7 cellular contexts compared by ENCODE assay signal in the genomic region with DNA sequence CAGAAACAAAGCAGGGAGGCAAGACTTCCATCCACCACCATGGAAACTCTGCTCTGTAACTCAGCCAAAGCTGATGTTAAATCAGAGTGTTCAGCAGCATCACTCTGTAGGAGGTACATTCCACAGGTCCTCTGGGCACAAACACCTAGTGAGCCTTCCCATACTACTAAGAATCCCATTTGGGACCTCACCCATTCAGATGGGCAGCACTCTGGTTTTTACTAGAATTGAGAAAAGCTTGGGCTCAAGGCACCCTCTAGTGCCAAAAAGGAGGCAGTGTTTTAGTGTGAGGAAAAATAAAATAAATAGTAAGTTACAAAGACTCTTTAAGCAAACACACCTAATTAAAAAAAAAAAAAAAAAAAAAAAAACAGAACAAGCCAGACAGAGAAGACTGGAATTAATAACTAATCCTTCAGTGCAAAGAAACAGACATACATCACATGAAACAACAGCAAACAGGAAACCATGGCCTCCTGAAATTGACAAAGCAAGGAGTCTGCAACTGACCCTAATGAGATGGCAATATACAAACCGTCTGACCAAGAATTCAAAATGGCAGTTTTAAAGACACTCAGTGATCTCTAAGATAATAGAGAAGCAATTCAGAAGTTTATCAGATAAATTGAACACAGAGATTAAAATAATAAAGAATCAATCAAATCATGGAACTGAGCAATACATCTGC.
DNase-seq lines count a peak whose midpoint lies in the region; ATAC-seq and TF ChIP-seq lines count a peak whose summit lies in the region.

No MANE protein-coding gene starts in this region.

- H3K4me3 Mint-ChIP-seq in activated T-helper 17 cell treated with anti-CD3 and anti-CD28 coated beads, Interleukin-2, amount 50 U/mL, for 72 hours: peak overlapping the region; percentile 55
- no peak overlapping the region for H3K4me3 Mint-ChIP-seq in mesothelial cell of epicardium

- no peak overlapping the region for H3K27ac Mint-ChIP-seq in activated T-helper 17 cell treated with anti-CD3 and anti-CD28 coated beads, Interleukin-2, amount 50 U/mL, for 72 hours
- H3K27ac Mint-ChIP-seq in mesothelial cell of epicardium: no peak overlapping the region

- TF ChIP-seq POLR2A in GM18505 (IDR thresholded peaks at IDR 0.05; ENCODE audit: borderline replicate concordance, extremely low read depth, insufficient read depth, insufficient read length): no peak

- 0 out of 2 replicates have a peak, but pooled peaks have one; percentile 26 for TF ChIP-seq CTCF in GM12874 (IDR thresholded peaks at IDR 0.05; ENCODE audit: insufficient read depth, low read depth, low read length)
- TF ChIP-seq CTCF in mesothelial cell of epicardium (IDR thresholded peaks at IDR 0.05; ENCODE audit: unreplicated experiment): peak; percentile 48

- peaks cover 20% of the 10 kb centered on the region for H3K27me3 Mint-ChIP-seq in activated T-helper 17 cell treated with anti-CD3 and anti-CD28 coated beads, Interleukin-2, amount 50 U/mL, for 72 hours
- no peaks in the 10 kb centered on the region for H3K27me3 Mint-ChIP-seq in mesothelial cell of epicardium (ENCODE audit: low read depth)

- H3K4me1 Mint-ChIP-seq in activated T-helper 17 cell treated with anti-CD3 and anti-CD28 coated beads, Interleukin-2, amount 50 U/mL, for 72 hours: peaks cover 10% of the 10 kb centered on the region
- H3K4me1 Mint-ChIP-seq in mesothelial cell of epicardium: no peaks in the 10 kb centered on the region

- no peaks in the 10 kb centered on the region for H3K36me3 Mint-ChIP-seq in activated T-helper 17 cell treated with anti-CD3 and anti-CD28 coated beads, Interleukin-2, amount 50 U/mL, for 72 hours (ENCODE audit: low read depth)
- peaks cover 4% of the 10 kb centered on the region for H3K36me3 Mint-ChIP-seq in mesothelial cell of epicardium

- peaks cover 9% of the 10 kb centered on the region for H3K9me3 Mint-ChIP-seq in activated T-helper 17 cell treated with anti-CD3 and anti-CD28 coated beads, Interleukin-2, amount 50 U/mL, for 72 hours
- H3K9me3 Mint-ChIP-seq in mesothelial cell of epicardium: peaks cover 46% of the 10 kb centered on the region

- DNase-seq in mesothelial cell of epicardium (ENCODE audit: low spot score in 2 of 2, unreplicated experiment in 2 of 2) (no peak), NCI-H146 treated with DMSO at 0.1 percent for 48 hours (lab: John Stamatoyannopoulos, UW; ENCODE audit: unreplicated experiment) (no peak)

- peak; percentile 73 for ATAC-seq in HG02885 (IDR thresholded peaks at IDR 0.05; ENCODE audit: poor library complexity, unreplicated experiment)
- no peak for ATAC-seq in activated T-helper 17 cell treated with anti-CD3 and anti-CD28 coated beads, Interleukin-2, amount 50 U/mL, for 72 hours (replicated peaks)
- no peak for ATAC-seq in GM18505 (IDR thresholded peaks at IDR 0.05; ENCODE audit: unreplicated experiment)
- ATAC-seq in GM18517 (IDR thresholded peaks at IDR 0.05; ENCODE audit: unreplicated experiment): no peak
